In the genomic region with DNA sequence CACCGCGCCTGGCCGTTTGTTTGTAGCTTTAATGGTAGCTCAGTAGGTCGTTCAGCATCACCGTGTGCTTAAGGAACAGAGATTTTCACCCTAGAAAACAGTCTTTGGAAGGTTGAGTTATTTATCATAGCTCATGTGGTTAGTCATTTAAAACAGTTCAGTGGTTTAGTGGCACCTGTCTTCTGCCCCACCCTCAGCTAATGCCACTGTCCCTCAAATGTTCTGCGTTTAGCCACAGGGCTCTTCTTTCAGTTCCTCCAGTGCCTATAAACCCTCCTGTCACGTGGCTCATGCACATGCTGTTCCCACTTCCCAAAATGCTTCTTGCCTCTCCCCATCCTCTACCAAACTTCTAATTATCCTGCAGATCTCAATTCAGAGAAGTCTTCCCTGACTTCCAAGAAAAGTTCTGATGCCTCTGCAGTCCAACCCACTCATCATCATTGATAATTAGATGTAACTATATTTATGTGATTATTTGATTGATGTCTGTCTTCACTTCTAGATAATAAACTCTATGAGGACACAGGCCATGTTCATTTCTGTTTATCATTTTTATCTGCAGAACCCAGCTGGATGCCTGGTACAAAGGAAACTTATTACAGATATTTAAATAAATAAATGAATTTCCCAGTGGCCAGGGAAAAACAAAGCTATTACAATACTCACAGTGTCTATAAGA, we compare ENCODE assay signal across 9 cellular contexts. TPM values are rescaled to one million over a fixed set of nuclear protein-coding genes. Genes with fewer than 3 reads are reported as not detected.
DNase-seq lines count a peak whose midpoint lies in the region; ATAC-seq and TF ChIP-seq lines count a peak whose summit lies in the region.
"Had no signal": no experiment of that assay in that cellular context is flagged by ENCODE, and none has a peak within 500 bp of the region (broad histone marks: within the 10 kb centered on the region; RNA-seq: fewer than 3 reads in every experiment).

No MANE protein-coding gene starts in this region.

- H2AFZ ChIP-seq in OCI-LY7 (ENCODE audit: low read length), result peak overlapping the region; percentile 49; the same call in 1 of the 2 replicates

- CTCF ChIA-PET in OCI-LY7 (lab: Charles Lee; ENCODE audit: unreplicated experiment), result interaction anchor here (0.7 to 3.8 kb wide), 9 partner anchors 9 to 116 kb away, joined by 3 to 27 read pairs (median 4); no protein-coding TSS in a partner anchor

- no peak for TF ChIP-seq POLR2A in heart left ventricle (IDR thresholded peaks at IDR 0.05)

- H3K4me1 ChIP-seq in heart left ventricle (peaks cover 0 to 40% (median 9%) of the 10 kb centered on the region in 12 donors), OCI-LY7 (ENCODE audit: insufficient read depth, low read length, poor library complexity, severe bottlenecking) (peaks cover 99% of the 10 kb centered on the region)

- WGBS in heart left ventricle, 4 donors, result 85 to 92% (median 88%) methylated on average over 7 of the region's 7 CpGs

- peak overlapping the region; percentile 61 for H3K4me2 ChIP-seq in OCI-LY7 (ENCODE audit: low read length)

- peak in 3 of 4 donors; percentile 42 to 60 (median 52) for ATAC-seq in heart left ventricle
- no peak for ATAC-seq in Right ventricle myocardium superior (ENCODE audit: poor library complexity)
- peak; percentile 65 for ATAC-seq in HG02884 (IDR thresholded peaks at IDR 0.05; ENCODE audit: unreplicated experiment)
- ATAC-seq in stimulated activated naive CD8-positive, alpha-beta T cell treated with anti-CD3 and anti-CD28 coated beads, Interleukin-15, Interleukin-2, amounts not matched to agents 100 U/mL and 50 U/mL, for 24 hours, result peak; percentile 32

- intact Hi-C loops in heart left ventricle (cut with DNase I) (no loop called here), Right ventricle myocardium superior (cut with DNase I) (no loop called here), OCI-LY7 (cut with micrococcal nuclease; ENCODE audit: unreplicated experiment) (loop anchor here (1.0 to 5.0 kb wide), 2 partner anchors 13 to 727 kb away; no protein-coding TSS in a partner anchor)

- H3K79me2 ChIP-seq in OCI-LY7 (ENCODE audit: insufficient read depth, low read depth, low read length), result no peaks in the 10 kb centered on the region

- H3K9me3 ChIP-seq in heart left ventricle, result no peaks in the 10 kb centered on the region
- no peaks in the 10 kb centered on the region for H3K9me3 ChIP-seq in OCI-LY7 (ENCODE audit: low read length)

- no peaks in the 10 kb centered on the region for H3K27me3 ChIP-seq in heart left ventricle

- POLR2A ChIA-PET in OCI-LY7 (lab: Charles Lee), result interaction anchor here (0.7 to 9.8 kb wide), 23 partner anchors 9 to 105 kb away, joined by 3 to 118 read pairs (median 6); a partner anchor contains a TSS

- no peaks in the 10 kb centered on the region for H3K9me2 ChIP-seq in OCI-LY7 (ENCODE audit: insufficient read depth, low read length)

- no peaks in the 10 kb centered on the region for H3K36me3 ChIP-seq in heart left ventricle
- H3K36me3 ChIP-seq in OCI-LY7 (ENCODE audit: insufficient read depth, low read length), result no peaks in the 10 kb centered on the region

- H4K20me1 ChIP-seq in OCI-LY7 (ENCODE audit: insufficient read depth, low read length), result no peaks in the 10 kb centered on the region

- TSS peak; percentile 80 for BruUV-seq in OCI-LY7 (replicated peaks; lab: Mats Ljungman, UMichigan)

- H3K27ac ChIP-seq in heart left ventricle (no peak overlapping the region), OCI-LY7 (ENCODE audit: low read depth, low read length, poor library complexity, severe bottlenecking) (peak overlapping the region; percentile 96)
- H3K27ac ChIP-seq: C4-2B had no signal

- TF ChIP-seq CTCF in heart left ventricle (IDR thresholded peaks at IDR 0.05), result no peak
- TF ChIP-seq CTCF in OCI-LY7 (conservative IDR thresholded peaks at IDR 0.05; ENCODE audit: low read length), result no peak

- DNase-seq in heart left ventricle (peak in 1 of 5 donors; percentile 35), Right ventricle myocardium superior (no peak), OCI-LY7 (ENCODE audit: low spot score) (peak; percentile 92), AG20443 (ENCODE audit: low spot score) (no peak), NCI-H1694 treated with DMSO at 0.1 percent for 48 hours (lab: John Stamatoyannopoulos, UW) (no peak), cerebellar nuclear complex (lab: John Stamatoyannopoulos, UW) (no peak)
- no peak for DNase-seq in stimulated activated naive CD8-positive, alpha-beta T cell treated with anti-CD3 and anti-CD28 coated beads, Interleukin-15, Interleukin-2, amounts not matched to agents 100 U/mL and 50 U/mL, for 24 hours

- H3K4me3 ChIP-seq in heart left ventricle (no peak overlapping the region), OCI-LY7 (ENCODE audit: low read depth, low read length, poor library complexity, severe bottlenecking) (peak overlapping the region; percentile 44)

RNA-seq across cellular contexts. Expression of a gene that starts 14.4 kb away (rescaled TPM):
- total RNA-seq in heart left ventricle (10 to 100 TPM in 2 of 9 donors, 1 to 10 TPM in 7; 4.6 to 11.6 (median 6.5) TPM), Right ventricle myocardium superior (7.0 TPM), OCI-LY7 (2022) (25.4 and 26.2 TPM in 2 replicates)
- 1 to 10 TPM; 2.8 to 6.1 TPM for polyA plus RNA-seq in heart left ventricle
- 13.0 and 13.5 TPM in 2 replicates for total RNA-seq in OCI-LY7 (2014; rRNA removed; shearing (Covaris generic))
